In genomic region chr6:88538130-88538706, GRCh38 we compare ENCODE assay signal across 1 cellular context.
TF ChIP-seq lines count a peak whose summit lies in the region.

No MANE protein-coding gene starts in this region.

TF ChIP-seq in WTC11, 78 proteins besides CTCF, POLR2A, EP300 and RAD21 (continued from another document):
- TF ChIP-seq, protein P1, sequence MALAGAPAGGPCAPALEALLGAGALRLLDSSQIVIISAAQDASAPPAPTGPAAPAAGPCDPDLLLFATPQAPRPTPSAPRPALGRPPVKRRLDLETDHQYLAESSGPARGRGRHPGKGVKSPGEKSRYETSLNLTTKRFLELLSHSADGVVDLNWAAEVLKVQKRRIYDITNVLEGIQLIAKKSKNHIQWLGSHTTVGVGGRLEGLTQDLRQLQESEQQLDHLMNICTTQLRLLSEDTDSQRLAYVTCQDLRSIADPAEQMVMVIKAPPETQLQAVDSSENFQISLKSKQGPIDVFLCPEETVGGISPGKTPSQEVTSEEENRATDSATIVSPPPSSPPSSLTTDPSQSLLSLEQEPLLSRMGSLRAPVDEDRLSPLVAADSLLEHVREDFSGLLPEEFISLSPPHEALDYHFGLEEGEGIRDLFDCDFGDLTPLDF (CRISPR knock-in tag; IDR thresholded peaks at IDR 0.05), result 0 out of 2 replicates have a peak, but pooled peaks have one; percentile 62
- TF ChIP-seq RORB (CRISPR knock-in tag; IDR thresholded peaks at IDR 0.05) (no peak), OVOL2 (CRISPR knock-in tag; IDR thresholded peaks at IDR 0.05; ENCODE audit: borderline replicate concordance) (no peak), NR3C1 (CRISPR knock-in tag; conservative IDR thresholded peaks at IDR 0.05; ENCODE audit: low read depth) (no peak), PRDM15 (CRISPR knock-in tag; IDR thresholded peaks at IDR 0.05) (no peak; the same call in 1 of the 2 replicates), CBFB (CRISPR knock-in tag; IDR thresholded peaks at IDR 0.05; ENCODE audit: low read depth) (no peak), IRF2 (CRISPR knock-in tag; IDR thresholded peaks at IDR 0.05; ENCODE audit: borderline replicate concordance, low read depth) (no peak; the same call in 1 of the 2 replicates), ZNF121 (CRISPR knock-in tag; IDR thresholded peaks at IDR 0.05) (no peak), FOXP1 (CRISPR knock-in tag; IDR thresholded peaks at IDR 0.05; ENCODE audit: borderline replicate concordance) (peak; percentile 73), ESRRA (CRISPR knock-in tag; IDR thresholded peaks at IDR 0.05; ENCODE audit: borderline replicate concordance) (0 out of 2 replicates have a peak, but pooled peaks have one; percentile 85), ZNF219 (CRISPR knock-in tag; IDR thresholded peaks at IDR 0.05; ENCODE audit: borderline replicate concordance) (peak; percentile 91; the same call in 1 of the 2 replicates)
- TF ChIP-seq, protein P2, sequence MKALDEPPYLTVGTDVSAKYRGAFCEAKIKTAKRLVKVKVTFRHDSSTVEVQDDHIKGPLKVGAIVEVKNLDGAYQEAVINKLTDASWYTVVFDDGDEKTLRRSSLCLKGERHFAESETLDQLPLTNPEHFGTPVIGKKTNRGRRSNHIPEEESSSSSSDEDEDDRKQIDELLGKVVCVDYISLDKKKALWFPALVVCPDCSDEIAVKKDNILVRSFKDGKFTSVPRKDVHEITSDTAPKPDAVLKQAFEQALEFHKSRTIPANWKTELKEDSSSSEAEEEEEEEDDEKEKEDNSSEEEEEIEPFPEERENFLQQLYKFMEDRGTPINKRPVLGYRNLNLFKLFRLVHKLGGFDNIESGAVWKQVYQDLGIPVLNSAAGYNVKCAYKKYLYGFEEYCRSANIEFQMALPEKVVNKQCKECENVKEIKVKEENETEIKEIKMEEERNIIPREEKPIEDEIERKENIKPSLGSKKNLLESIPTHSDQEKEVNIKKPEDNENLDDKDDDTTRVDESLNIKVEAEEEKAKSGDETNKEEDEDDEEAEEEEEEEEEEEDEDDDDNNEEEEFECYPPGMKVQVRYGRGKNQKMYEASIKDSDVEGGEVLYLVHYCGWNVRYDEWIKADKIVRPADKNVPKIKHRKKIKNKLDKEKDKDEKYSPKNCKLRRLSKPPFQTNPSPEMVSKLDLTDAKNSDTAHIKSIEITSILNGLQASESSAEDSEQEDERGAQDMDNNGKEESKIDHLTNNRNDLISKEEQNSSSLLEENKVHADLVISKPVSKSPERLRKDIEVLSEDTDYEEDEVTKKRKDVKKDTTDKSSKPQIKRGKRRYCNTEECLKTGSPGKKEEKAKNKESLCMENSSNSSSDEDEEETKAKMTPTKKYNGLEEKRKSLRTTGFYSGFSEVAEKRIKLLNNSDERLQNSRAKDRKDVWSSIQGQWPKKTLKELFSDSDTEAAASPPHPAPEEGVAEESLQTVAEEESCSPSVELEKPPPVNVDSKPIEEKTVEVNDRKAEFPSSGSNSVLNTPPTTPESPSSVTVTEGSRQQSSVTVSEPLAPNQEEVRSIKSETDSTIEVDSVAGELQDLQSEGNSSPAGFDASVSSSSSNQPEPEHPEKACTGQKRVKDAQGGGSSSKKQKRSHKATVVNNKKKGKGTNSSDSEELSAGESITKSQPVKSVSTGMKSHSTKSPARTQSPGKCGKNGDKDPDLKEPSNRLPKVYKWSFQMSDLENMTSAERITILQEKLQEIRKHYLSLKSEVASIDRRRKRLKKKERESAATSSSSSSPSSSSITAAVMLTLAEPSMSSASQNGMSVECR (CRISPR knock-in tag; IDR thresholded peaks at IDR 0.05; ENCODE audit: borderline replicate concordance), result peak; percentile 94
- TF ChIP-seq, protein P3, sequence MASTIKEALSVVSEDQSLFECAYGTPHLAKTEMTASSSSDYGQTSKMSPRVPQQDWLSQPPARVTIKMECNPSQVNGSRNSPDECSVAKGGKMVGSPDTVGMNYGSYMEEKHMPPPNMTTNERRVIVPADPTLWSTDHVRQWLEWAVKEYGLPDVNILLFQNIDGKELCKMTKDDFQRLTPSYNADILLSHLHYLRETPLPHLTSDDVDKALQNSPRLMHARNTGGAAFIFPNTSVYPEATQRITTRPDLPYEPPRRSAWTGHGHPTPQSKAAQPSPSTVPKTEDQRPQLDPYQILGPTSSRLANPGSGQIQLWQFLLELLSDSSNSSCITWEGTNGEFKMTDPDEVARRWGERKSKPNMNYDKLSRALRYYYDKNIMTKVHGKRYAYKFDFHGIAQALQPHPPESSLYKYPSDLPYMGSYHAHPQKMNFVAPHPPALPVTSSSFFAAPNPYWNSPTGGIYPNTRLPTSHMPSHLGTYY (CRISPR knock-in tag; IDR thresholded peaks at IDR 0.05), result no peak
- TF ChIP-seq, protein P4, sequence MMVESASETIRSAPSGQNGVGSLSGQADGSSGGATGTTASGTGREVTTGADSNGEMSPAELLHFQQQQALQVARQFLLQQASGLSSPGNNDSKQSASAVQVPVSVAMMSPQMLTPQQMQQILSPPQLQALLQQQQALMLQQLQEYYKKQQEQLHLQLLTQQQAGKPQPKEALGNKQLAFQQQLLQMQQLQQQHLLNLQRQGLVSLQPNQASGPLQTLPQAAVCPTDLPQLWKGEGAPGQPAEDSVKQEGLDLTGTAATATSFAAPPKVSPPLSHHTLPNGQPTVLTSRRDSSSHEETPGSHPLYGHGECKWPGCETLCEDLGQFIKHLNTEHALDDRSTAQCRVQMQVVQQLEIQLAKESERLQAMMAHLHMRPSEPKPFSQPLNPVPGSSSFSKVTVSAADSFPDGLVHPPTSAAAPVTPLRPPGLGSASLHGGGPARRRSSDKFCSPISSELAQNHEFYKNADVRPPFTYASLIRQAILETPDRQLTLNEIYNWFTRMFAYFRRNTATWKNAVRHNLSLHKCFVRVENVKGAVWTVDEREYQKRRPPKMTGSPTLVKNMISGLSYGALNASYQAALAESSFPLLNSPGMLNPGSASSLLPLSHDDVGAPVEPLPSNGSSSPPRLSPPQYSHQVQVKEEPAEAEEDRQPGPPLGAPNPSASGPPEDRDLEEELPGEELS (CRISPR knock-in tag; IDR thresholded peaks at IDR 0.05), result peak; percentile 92; the same call in 1 of the 2 replicates
- TF ChIP-seq, protein P5, sequence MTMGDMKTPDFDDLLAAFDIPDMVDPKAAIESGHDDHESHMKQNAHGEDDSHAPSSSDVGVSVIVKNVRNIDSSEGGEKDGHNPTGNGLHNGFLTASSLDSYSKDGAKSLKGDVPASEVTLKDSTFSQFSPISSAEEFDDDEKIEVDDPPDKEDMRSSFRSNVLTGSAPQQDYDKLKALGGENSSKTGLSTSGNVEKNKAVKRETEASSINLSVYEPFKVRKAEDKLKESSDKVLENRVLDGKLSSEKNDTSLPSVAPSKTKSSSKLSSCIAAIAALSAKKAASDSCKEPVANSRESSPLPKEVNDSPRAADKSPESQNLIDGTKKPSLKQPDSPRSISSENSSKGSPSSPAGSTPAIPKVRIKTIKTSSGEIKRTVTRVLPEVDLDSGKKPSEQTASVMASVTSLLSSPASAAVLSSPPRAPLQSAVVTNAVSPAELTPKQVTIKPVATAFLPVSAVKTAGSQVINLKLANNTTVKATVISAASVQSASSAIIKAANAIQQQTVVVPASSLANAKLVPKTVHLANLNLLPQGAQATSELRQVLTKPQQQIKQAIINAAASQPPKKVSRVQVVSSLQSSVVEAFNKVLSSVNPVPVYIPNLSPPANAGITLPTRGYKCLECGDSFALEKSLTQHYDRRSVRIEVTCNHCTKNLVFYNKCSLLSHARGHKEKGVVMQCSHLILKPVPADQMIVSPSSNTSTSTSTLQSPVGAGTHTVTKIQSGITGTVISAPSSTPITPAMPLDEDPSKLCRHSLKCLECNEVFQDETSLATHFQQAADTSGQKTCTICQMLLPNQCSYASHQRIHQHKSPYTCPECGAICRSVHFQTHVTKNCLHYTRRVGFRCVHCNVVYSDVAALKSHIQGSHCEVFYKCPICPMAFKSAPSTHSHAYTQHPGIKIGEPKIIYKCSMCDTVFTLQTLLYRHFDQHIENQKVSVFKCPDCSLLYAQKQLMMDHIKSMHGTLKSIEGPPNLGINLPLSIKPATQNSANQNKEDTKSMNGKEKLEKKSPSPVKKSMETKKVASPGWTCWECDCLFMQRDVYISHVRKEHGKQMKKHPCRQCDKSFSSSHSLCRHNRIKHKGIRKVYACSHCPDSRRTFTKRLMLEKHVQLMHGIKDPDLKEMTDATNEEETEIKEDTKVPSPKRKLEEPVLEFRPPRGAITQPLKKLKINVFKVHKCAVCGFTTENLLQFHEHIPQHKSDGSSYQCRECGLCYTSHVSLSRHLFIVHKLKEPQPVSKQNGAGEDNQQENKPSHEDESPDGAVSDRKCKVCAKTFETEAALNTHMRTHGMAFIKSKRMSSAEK (CRISPR knock-in tag; IDR thresholded peaks at IDR 0.05; ENCODE audit: borderline replicate concordance), result no peak
- TF ChIP-seq, protein P6, sequence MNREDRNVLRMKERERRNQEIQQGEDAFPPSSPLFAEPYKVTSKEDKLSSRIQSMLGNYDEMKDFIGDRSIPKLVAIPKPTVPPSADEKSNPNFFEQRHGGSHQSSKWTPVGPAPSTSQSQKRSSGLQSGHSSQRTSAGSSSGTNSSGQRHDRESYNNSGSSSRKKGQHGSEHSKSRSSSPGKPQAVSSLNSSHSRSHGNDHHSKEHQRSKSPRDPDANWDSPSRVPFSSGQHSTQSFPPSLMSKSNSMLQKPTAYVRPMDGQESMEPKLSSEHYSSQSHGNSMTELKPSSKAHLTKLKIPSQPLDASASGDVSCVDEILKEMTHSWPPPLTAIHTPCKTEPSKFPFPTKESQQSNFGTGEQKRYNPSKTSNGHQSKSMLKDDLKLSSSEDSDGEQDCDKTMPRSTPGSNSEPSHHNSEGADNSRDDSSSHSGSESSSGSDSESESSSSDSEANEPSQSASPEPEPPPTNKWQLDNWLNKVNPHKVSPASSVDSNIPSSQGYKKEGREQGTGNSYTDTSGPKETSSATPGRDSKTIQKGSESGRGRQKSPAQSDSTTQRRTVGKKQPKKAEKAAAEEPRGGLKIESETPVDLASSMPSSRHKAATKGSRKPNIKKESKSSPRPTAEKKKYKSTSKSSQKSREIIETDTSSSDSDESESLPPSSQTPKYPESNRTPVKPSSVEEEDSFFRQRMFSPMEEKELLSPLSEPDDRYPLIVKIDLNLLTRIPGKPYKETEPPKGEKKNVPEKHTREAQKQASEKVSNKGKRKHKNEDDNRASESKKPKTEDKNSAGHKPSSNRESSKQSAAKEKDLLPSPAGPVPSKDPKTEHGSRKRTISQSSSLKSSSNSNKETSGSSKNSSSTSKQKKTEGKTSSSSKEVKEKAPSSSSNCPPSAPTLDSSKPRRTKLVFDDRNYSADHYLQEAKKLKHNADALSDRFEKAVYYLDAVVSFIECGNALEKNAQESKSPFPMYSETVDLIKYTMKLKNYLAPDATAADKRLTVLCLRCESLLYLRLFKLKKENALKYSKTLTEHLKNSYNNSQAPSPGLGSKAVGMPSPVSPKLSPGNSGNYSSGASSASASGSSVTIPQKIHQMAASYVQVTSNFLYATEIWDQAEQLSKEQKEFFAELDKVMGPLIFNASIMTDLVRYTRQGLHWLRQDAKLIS (CRISPR knock-in tag; IDR thresholded peaks at IDR 0.05; ENCODE audit: borderline replicate concordance), result no peak
